ENCODE assay signal across 11 cellular contexts in genomic region chr6:83413068-83413467, GRCh38.
"Had no signal": no experiment of that assay in that cellular context is flagged by ENCODE, and none has a peak within 500 bp of the region (broad histone marks: within the 10 kb centered on the region; RNA-seq: fewer than 3 reads in every experiment).

No MANE protein-coding gene starts in this region.

- ATAC-seq: GM23338, HCT116 had no signal

- H3K27ac ChIP-seq: GM23248 had no signal

- H3K4me3 ChIP-seq: GM23248, GM23338, HAP-1 had no signal

- H3K9me3 ChIP-seq: HAP-1 had no signal

- FAIRE-seq: H1, H54 had no signal

- H2AFZ ChIP-seq: GM23248, GM23338 had no signal

- H3K9ac ChIP-seq: GM23248 had no signal

- DNase-seq: GM23248, GOT3, H7, H9, HCEC 1CT, HFFc6 had no signal

- H3K4me1 ChIP-seq: HAP-1 had no signal

- H3K4me2 ChIP-seq: GM23338 had no signal
